In the genomic region with DNA sequence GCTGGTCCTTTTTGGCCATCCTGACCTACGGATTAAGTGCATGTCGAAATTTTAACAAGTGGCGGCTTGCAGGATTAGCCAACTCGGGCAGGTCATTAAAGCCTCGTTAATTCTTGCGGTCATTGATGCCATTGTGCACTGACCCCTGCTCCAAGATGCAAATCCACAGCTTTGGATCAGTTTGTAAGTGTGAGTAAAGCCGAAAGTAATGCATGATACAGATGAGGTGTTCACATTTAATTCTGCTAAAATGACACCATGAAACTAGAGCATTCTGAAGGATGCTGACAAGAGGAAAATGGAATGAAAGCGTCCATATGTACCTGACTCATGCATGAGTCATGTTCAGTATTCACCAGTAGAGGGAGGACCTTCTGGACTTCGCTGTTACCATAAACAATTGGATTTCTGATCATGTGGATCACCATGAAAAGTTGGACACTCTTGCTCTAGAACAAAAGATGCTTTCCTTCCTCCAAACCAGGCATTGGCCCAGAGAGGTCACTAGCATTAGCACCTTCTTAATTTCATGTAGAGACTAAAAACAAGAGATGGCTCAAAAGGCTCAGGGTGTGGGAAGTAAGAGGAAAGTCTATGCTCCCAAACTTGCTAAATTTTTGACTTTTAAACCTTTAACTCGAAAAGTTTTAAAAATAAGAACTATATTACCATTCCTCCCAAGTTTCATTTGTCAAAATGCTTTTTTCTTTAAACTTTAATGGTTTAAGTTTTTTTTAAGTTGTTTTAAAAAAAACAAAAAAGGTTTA, we compare ENCODE assay signal across 9 cellular contexts. TPM values are rescaled to one million over a fixed set of nuclear protein-coding genes. Genes with fewer than 3 reads are reported as not detected.
DNase-seq lines count a peak whose midpoint lies in the region; ATAC-seq, FAIRE-seq and TF ChIP-seq lines count a peak whose summit lies in the region.
"Had no signal": no experiment of that assay in that cellular context is flagged by ENCODE, and none has a peak within 500 bp of the region (broad histone marks: within the 10 kb centered on the region; RNA-seq: fewer than 3 reads in every experiment).

No MANE protein-coding gene starts in this region.

- H3K79me2 ChIP-seq in OCI-LY1 (ENCODE audit: insufficient read depth, low read length) = no peaks in the 10 kb centered on the region
- no peaks in the 10 kb centered on the region for H3K79me2 ChIP-seq in trophoblast cell (ENCODE audit: control insufficient read depth, insufficient read depth, low read length, poor library complexity)

- H3K36me3 ChIP-seq in OCI-LY1 (ENCODE audit: insufficient read depth, low read length) (no peaks in the 10 kb centered on the region), trophoblast cell (ENCODE audit: control insufficient read depth in 1 of 2, insufficient read depth in 2 of 2, low read length in 2 of 2) (no peaks in the 10 kb centered on the region)
- no peaks in the 10 kb centered on the region for H3K36me3 ChIP-seq in effector memory CD4-positive, alpha-beta T cell (ENCODE audit: control insufficient read depth, insufficient read depth, low read length)

- H4K20me1 ChIP-seq in OCI-LY1 (ENCODE audit: insufficient read depth, low read length) = no peaks in the 10 kb centered on the region

- ATAC-seq in HG02571 (IDR thresholded peaks at IDR 0.05; ENCODE audit: unreplicated experiment) = no peak

- H4K8ac ChIP-seq in trophoblast cell (ENCODE audit: low read depth, low read length) = no peak overlapping the region

- no peak overlapping the region for H4K12ac ChIP-seq in trophoblast cell (ENCODE audit: low read depth, low read length)

- H3K4me3 ChIP-seq in OCI-LY1 (ENCODE audit: low read depth, low read length, poor library complexity, severe bottlenecking) (no peak overlapping the region), trophoblast cell (ENCODE audit: low read depth, low read length) (no peak overlapping the region)
- H3K4me3 ChIP-seq in effector memory CD4-positive, alpha-beta T cell (ENCODE audit: insufficient read depth, low read depth, low read length, poor library complexity, severe bottlenecking) = no peak overlapping the region

- H2BK120ac ChIP-seq in trophoblast cell (ENCODE audit: insufficient read depth, low read length, poor library complexity) = no peak overlapping the region

- no peaks in the 10 kb centered on the region for H3K4me1 ChIP-seq in OCI-LY1 (ENCODE audit: insufficient read depth, low read length, severe bottlenecking)
- H3K4me1 ChIP-seq in trophoblast cell (ENCODE audit: control insufficient read depth in 1 of 2, insufficient read depth in 2 of 2, low read length in 2 of 2) = peaks cover 0 to 2% of the 10 kb centered on the region in 2 experiments
- H3K4me1 ChIP-seq in effector memory CD4-positive, alpha-beta T cell (ENCODE audit: control insufficient read depth, insufficient read depth, low read length, poor library complexity, severe bottlenecking) = no peaks in the 10 kb centered on the region

- no peaks in the 10 kb centered on the region for H3K79me1 ChIP-seq in trophoblast cell (ENCODE audit: low read length)

- H3K9ac ChIP-seq in OCI-LY1 (ENCODE audit: low read length) (no peak overlapping the region), trophoblast cell (ENCODE audit: low read length) (no peak overlapping the region)

- H3K18ac ChIP-seq in trophoblast cell (ENCODE audit: low read length) = no peak overlapping the region

- H2AFZ ChIP-seq in OCI-LY1 (ENCODE audit: low read length) (no peak overlapping the region), trophoblast cell (ENCODE audit: insufficient read depth, low read length, poor library complexity) (no peak overlapping the region)

- H3K27me3 ChIP-seq in OCI-LY1 (ENCODE audit: insufficient read depth, low read length) (no peaks in the 10 kb centered on the region), trophoblast cell (ENCODE audit: insufficient read depth, low read length) (no peaks in the 10 kb centered on the region)
- H3K27me3 ChIP-seq in effector memory CD4-positive, alpha-beta T cell (replicated peaks; ENCODE audit: control insufficient read depth, insufficient read depth, low read length, poor library complexity, severe bottlenecking) = peaks cover 3% of the 10 kb centered on the region

- no CpG with 5 or more reads among the region's 10 CpGs for WGBS in trophoblast cell (ENCODE audit: extremely low coverage, insufficient coverage, insufficient read length)

- H4K91ac ChIP-seq in trophoblast cell (ENCODE audit: low read depth, low read length) = no peak overlapping the region

- H3K4me2 ChIP-seq in OCI-LY1 (ENCODE audit: low read length) (no peak overlapping the region), trophoblast cell (ENCODE audit: low read length) (no peak overlapping the region)

- FAIRE-seq in A204.1 (lab: Jason Lieb, UNC) = peak; percentile 91
- FAIRE-seq: colon had no signal

- TF ChIP-seq CTCF in GM10266 (IDR thresholded peaks at IDR 0.05; ENCODE audit: control insufficient read depth, insufficient read depth, low read depth, missing control alignments) (peak; percentile 33), OCI-LY1 (IDR thresholded peaks at IDR 0.05; ENCODE audit: low read length) (peak; percentile 40; the same call in 1 of the 2 replicates)

- DNase-seq in GM10266 (ENCODE audit: extremely low spot score) (no peak), epithelial cell of prostate (ENCODE audit: low read depth, low spot score) (peak; percentile 91), trophoblast cell (peak; percentile 16 to 69), NCI-H1436 (lab: John Stamatoyannopoulos, UW) (no peak)
- no peak for DNase-seq in effector memory CD4-positive, alpha-beta T cell

- no peak overlapping the region for H3K23ac ChIP-seq in trophoblast cell (ENCODE audit: low read length)

- no peaks in the 10 kb centered on the region for H3K9me3 ChIP-seq in OCI-LY1 (ENCODE audit: low read length)
- no peaks in the 10 kb centered on the region for H3K9me3 ChIP-seq in trophoblast cell (ENCODE audit: insufficient read depth, low read depth, low read length)
- H3K9me3 ChIP-seq in effector memory CD4-positive, alpha-beta T cell (ENCODE audit: control insufficient read depth, low read length) = no peaks in the 10 kb centered on the region

- H3K27ac ChIP-seq in OCI-LY1 (ENCODE audit: low read depth, low read length, poor library complexity, severe bottlenecking) (no peak overlapping the region), epithelial cell of prostate (peak overlapping the region; percentile 91), trophoblast cell (ENCODE audit: low read depth, low read length) (no peak overlapping the region)
- H3K27ac ChIP-seq in effector memory CD4-positive, alpha-beta T cell (ENCODE audit: insufficient read depth, low read length, poor library complexity, severe bottlenecking) = no peak overlapping the region

- no peak overlapping the region for H3K4ac ChIP-seq in trophoblast cell (ENCODE audit: low read depth, low read length)

- H3K14ac ChIP-seq in trophoblast cell (ENCODE audit: low read length) = no peak overlapping the region

- no peaks in the 10 kb centered on the region for H3K9me2 ChIP-seq in OCI-LY1 (ENCODE audit: low read depth, low read length)

- H2AK5ac ChIP-seq in trophoblast cell (ENCODE audit: low read length) = no peak overlapping the region

- no peaks in the 10 kb centered on the region for H3F3A ChIP-seq in OCI-LY1 (ENCODE audit: insufficient read depth, low read length)

- no peak overlapping the region for H2BK5ac ChIP-seq in trophoblast cell (ENCODE audit: low read depth, low read length, poor library complexity)

- no peak overlapping the region for H2BK12ac ChIP-seq in trophoblast cell (ENCODE audit: low read length)

RNA-seq across cellular contexts. Expression of a gene that starts 48.0 kb away (rescaled TPM):
- not detected in 2 replicates for polyA plus RNA-seq in trophoblast cell (2013)

RNA-seq across cellular contexts. Expression of a gene that starts 54.1 kb away (rescaled TPM):
- polyA plus RNA-seq in trophoblast cell (2013) = not detected in 2 replicates

RNA-seq across cellular contexts. Expression of a gene that starts 56.3 kb away (rescaled TPM):
- polyA plus RNA-seq in trophoblast cell (2013) = 0.18 and 0.23 TPM in 2 replicates

Comparison
In these comparisons a context has a peak if more than half of its experiments do, and no peak if none do; other contexts are left out.
1. DNase-seq: peak in epithelial cell of prostate (single experiment) and trophoblast cell (2 of 2); none in GM10266 (single experiment), NCI-H1436 (single experiment) and effector memory CD4-positive, alpha-beta T cell (0 of 3).